ENCODE assay signal across 1 cellular context in genomic region chr15:43330780-43331086, GRCh38.
TF ChIP-seq lines count a peak whose summit lies in the region.

No MANE protein-coding gene starts in this region.

TF ChIP-seq in HepG2, 621 proteins besides CTCF, POLR2A, EP300 and RAD21 (continued from another document and continues in another):
- no peak for TF ChIP-seq DBP (CRISPR knock-in tag; IDR thresholded peaks at IDR 0.05; ENCODE audit: not compliant biosample characterization)
- TF ChIP-seq KMT2B (CRISPR knock-in tag; IDR thresholded peaks at IDR 0.05), result no peak
- no peak for TF ChIP-seq NFE2L2 (IDR thresholded peaks at IDR 0.05; ENCODE audit: low read length)
- no peak for TF ChIP-seq ZNF614 (CRISPR knock-in tag; IDR thresholded peaks at IDR 0.05; ENCODE audit: borderline replicate concordance)
- TF ChIP-seq SNRNP70 (IDR thresholded peaks at IDR 0.05; ENCODE audit: low read depth, low read length), result no peak
- no peak for TF ChIP-seq ZNF780A (CRISPR knock-in tag; IDR thresholded peaks at IDR 0.05)
- 0 out of 2 replicates have a peak, but pooled peaks have one; percentile 74 for TF ChIP-seq PAWR (CRISPR knock-in tag; IDR thresholded peaks at IDR 0.05; ENCODE audit: borderline replicate concordance)
- no peak for TF ChIP-seq ZNF251 (CRISPR knock-in tag; IDR thresholded peaks at IDR 0.05)
- TF ChIP-seq ZNF205 (CRISPR knock-in tag; IDR thresholded peaks at IDR 0.05), result 0 out of 2 replicates have a peak, but pooled peaks have one; percentile 8
- TF ChIP-seq ZNF446 (CRISPR knock-in tag; IDR thresholded peaks at IDR 0.05), result no peak
- TF ChIP-seq ZNF83 (CRISPR knock-in tag; IDR thresholded peaks at IDR 0.05; ENCODE audit: borderline replicate concordance), result no peak
- TF ChIP-seq ZNF609 (CRISPR knock-in tag; IDR thresholded peaks at IDR 0.05; ENCODE audit: borderline replicate concordance), result 0 out of 2 replicates have a peak, but pooled peaks have one; percentile 6
- TF ChIP-seq ZNF569 (CRISPR knock-in tag; IDR thresholded peaks at IDR 0.05; ENCODE audit: borderline replicate concordance), result no peak
- no peak for TF ChIP-seq ATRX (CRISPR knock-in tag; IDR thresholded peaks at IDR 0.05; ENCODE audit: borderline replicate concordance)
- TF ChIP-seq SNAPC2 (CRISPR knock-in tag; IDR thresholded peaks at IDR 0.05), result 0 out of 2 replicates have a peak, but pooled peaks have one; percentile 3
- TF ChIP-seq POLR2AphosphoS5 (IDR thresholded peaks at IDR 0.05; ENCODE audit: low read depth, low read length), result no peak
- TF ChIP-seq ZNF570 (CRISPR knock-in tag; IDR thresholded peaks at IDR 0.05; ENCODE audit: borderline replicate concordance), result 0 out of 2 replicates have a peak, but pooled peaks have one; percentile 72
- TF ChIP-seq NR3C1 (CRISPR knock-in tag; IDR thresholded peaks at IDR 0.05), result no peak
- TF ChIP-seq AKAP8 (CRISPR knock-in tag; IDR thresholded peaks at IDR 0.05), result no peak
- TF ChIP-seq LCORL (IDR thresholded peaks at IDR 0.05), result no peak
- no peak for TF ChIP-seq LCORL (CRISPR knock-in tag; IDR thresholded peaks at IDR 0.05)
- TF ChIP-seq HOXA3 (CRISPR knock-in tag; IDR thresholded peaks at IDR 0.05), result no peak
- TF ChIP-seq CEBPG (CRISPR knock-in tag; IDR thresholded peaks at IDR 0.05), result no peak
- TF ChIP-seq SCMH1 (CRISPR knock-in tag; IDR thresholded peaks at IDR 0.05; ENCODE audit: borderline replicate concordance), result no peak
- TF ChIP-seq ZNF326 (CRISPR knock-in tag; IDR thresholded peaks at IDR 0.05; ENCODE audit: borderline replicate concordance), result no peak
- TF ChIP-seq IKZF4 (CRISPR knock-in tag; IDR thresholded peaks at IDR 0.05; ENCODE audit: borderline replicate concordance, low read depth, not compliant biosample characterization), result peak; percentile 18
- TF ChIP-seq NCOR1 (IDR thresholded peaks at IDR 0.05; ENCODE audit: borderline replicate concordance, low read length), result no peak
- no peak for TF ChIP-seq ZNF784 (CRISPR knock-in tag; IDR thresholded peaks at IDR 0.05; ENCODE audit: borderline replicate concordance)
- TF ChIP-seq MYPOP (CRISPR knock-in tag; IDR thresholded peaks at IDR 0.05), result no peak
- TF ChIP-seq REPIN1 (CRISPR knock-in tag; IDR thresholded peaks at IDR 0.05; ENCODE audit: borderline replicate concordance, low read depth), result no peak
- TF ChIP-seq SALL1 (CRISPR knock-in tag; IDR thresholded peaks at IDR 0.05), result no peak
- no peak for TF ChIP-seq ZGPAT (CRISPR knock-in tag; IDR thresholded peaks at IDR 0.05)
- peak; percentile 3; the same call in 1 of the 2 replicates for TF ChIP-seq FOXA3 (CRISPR knock-in tag; IDR thresholded peaks at IDR 0.05)
- no peak for TF ChIP-seq DDIT3 (CRISPR knock-in tag; IDR thresholded peaks at IDR 0.05)
- peak; percentile 30; the same call in 1 of the 2 replicates for TF ChIP-seq PAXIP1 (CRISPR knock-in tag; conservative IDR thresholded peaks at IDR 0.05)
- TF ChIP-seq ZNF138 (CRISPR knock-in tag; IDR thresholded peaks at IDR 0.05; ENCODE audit: low read depth), result no peak
- no peak for TF ChIP-seq ZNF12 (CRISPR knock-in tag; IDR thresholded peaks at IDR 0.05)
- no peak for TF ChIP-seq TCF7L2 (IDR thresholded peaks at IDR 0.05; ENCODE audit: low read depth, low read length)
- no peak for TF ChIP-seq HNF4G (IDR thresholded peaks at IDR 0.05; ENCODE audit: borderline replicate concordance, low read depth, low read length)
- TF ChIP-seq HNF4G (CRISPR knock-in tag; IDR thresholded peaks at IDR 0.05; ENCODE audit: borderline replicate concordance, low read depth), result no peak
- 0 out of 2 replicates have a peak, but pooled peaks have one; percentile 25 for TF ChIP-seq ZBTB3 (CRISPR knock-in tag; IDR thresholded peaks at IDR 0.05; ENCODE audit: borderline replicate concordance, low read depth)
- no peak for TF ChIP-seq CCDC6 (CRISPR knock-in tag; IDR thresholded peaks at IDR 0.05)
- TF ChIP-seq RNF219 (CRISPR knock-in tag; IDR thresholded peaks at IDR 0.05), result no peak
- no peak for TF ChIP-seq PHF5A (CRISPR knock-in tag; IDR thresholded peaks at IDR 0.05; ENCODE audit: low read depth, unreplicated experiment)
- TF ChIP-seq ETS1 (CRISPR knock-in tag; IDR thresholded peaks at IDR 0.05), result no peak
- TF ChIP-seq RXRA (CRISPR knock-in tag; IDR thresholded peaks at IDR 0.05), result no peak
- no peak for TF ChIP-seq FOXC1 (CRISPR knock-in tag; IDR thresholded peaks at IDR 0.05; ENCODE audit: borderline replicate concordance)
- no peak for TF ChIP-seq ZNF7 (CRISPR knock-in tag; IDR thresholded peaks at IDR 0.05)
- no peak for TF ChIP-seq FLYWCH1 (CRISPR knock-in tag; IDR thresholded peaks at IDR 0.05)
- no peak for TF ChIP-seq ZNF331 (CRISPR knock-in tag; IDR thresholded peaks at IDR 0.05)
- TF ChIP-seq GLMP (CRISPR knock-in tag; IDR thresholded peaks at IDR 0.05; ENCODE audit: borderline replicate concordance), result no peak
- no peak for TF ChIP-seq ZNF121 (CRISPR knock-in tag; IDR thresholded peaks at IDR 0.05)
